8 cellular contexts compared by ENCODE assay signal in genomic region chr5:177875013-177875906, GRCh38.
DNase-seq lines count a peak whose midpoint lies in the region; ATAC-seq, FAIRE-seq and TF ChIP-seq lines count a peak whose summit lies in the region.
"Not testable (repeated sequence)": the region's sequence is repeated elsewhere in the genome, so short reads cannot be mapped to it uniquely, and the experiment has no call there.

No MANE protein-coding gene starts in this region.

- not testable (repeated sequence) for H3K36me3 ChIP-seq in CD8-positive, alpha-beta memory T cell (ENCODE audit: insufficient read depth, low read length); WERI-Rb-1; spleen

- FAIRE-seq in GM19239 (lab: Jason Lieb, UNC): peak; percentile 78

- peak overlapping the region in 3 of 7 donors; percentile 62 to 77 (median 73) for H3K4me3 Mint-ChIP-seq in CD8-positive, alpha-beta memory T cell
- H3K4me3 Mint-ChIP-seq in effector memory CD8-positive, alpha-beta T cell: peak overlapping the region; percentile 77 to 80

- intact Hi-C loops in spleen (cut with DNase I; ENCODE audit: low total_unique reads): not testable (repeated sequence)

- DNase-seq in CD8-positive, alpha-beta memory T cell: peak in 3 of 5 donors; percentile 17 to 52 (median 27)
- not testable (repeated sequence) for DNase-seq in GM19239 (ENCODE audit: insufficient read length, low spot score); WERI-Rb-1; left lobe of liver (ENCODE audit: low spot score)
- DNase-seq in effector memory CD8-positive, alpha-beta T cell: peak in 1 of 3 experiments; percentile 4
- peak; percentile 84 for DNase-seq in spleen

- not testable (repeated sequence) for TF ChIP-seq POLR2A in spleen (IDR thresholded peaks at IDR 0.05)

- not testable (repeated sequence) for H3K27me3 ChIP-seq in CD8-positive, alpha-beta memory T cell (ENCODE audit: insufficient read depth, low read length, poor library complexity, severe bottlenecking); WERI-Rb-1 (ENCODE audit: insufficient read depth, low read depth, severe bottlenecking); spleen (replicated peaks in 1 of 7)

- POLR2A ChIA-PET in CD8-positive, alpha-beta memory T cell (lab: Charles Lee): not testable (repeated sequence)

- peaks cover 0 to 10% (median 3%) of the 10 kb centered on the region in 3 donors for H3K4me1 Mint-ChIP-seq in CD8-positive, alpha-beta memory T cell
- H3K4me1 Mint-ChIP-seq in effector memory CD8-positive, alpha-beta T cell (ENCODE audit: low read depth in 2 of 2): not testable (repeated sequence)

- H3K27me3 Mint-ChIP-seq in CD8-positive, alpha-beta memory T cell; effector memory CD8-positive, alpha-beta T cell: not testable (repeated sequence)

- not testable (repeated sequence) for H3K9me3 ChIP-seq in CD8-positive, alpha-beta memory T cell (ENCODE audit: low read length); WERI-Rb-1 (ENCODE audit: severe bottlenecking); spleen

- CTCF ChIA-PET in CD8-positive, alpha-beta memory T cell (lab: Charles Lee): not testable (repeated sequence)

- H3K36me3 Mint-ChIP-seq in CD8-positive, alpha-beta memory T cell; effector memory CD8-positive, alpha-beta T cell (ENCODE audit: insufficient read depth): not testable (repeated sequence)

- WGBS in spleen, 5 donors: 0 to 19% (median 4%) methylated on average over 2 to 22 of the region's 57 CpGs

- H3K4me3 ChIP-seq in CD8-positive, alpha-beta memory T cell (ENCODE audit: low read length): not testable (repeated sequence)
- H3K4me3 ChIP-seq in WERI-Rb-1 (ENCODE audit: low read depth, low read length) (peak overlapping the region; percentile 36), spleen (peak overlapping the region in 6 of 8 donors; percentile 37 to 63 (median 43))

- H3K9me3 Mint-ChIP-seq in CD8-positive, alpha-beta memory T cell; effector memory CD8-positive, alpha-beta T cell: not testable (repeated sequence)

- H3K4me1 ChIP-seq in CD8-positive, alpha-beta memory T cell (ENCODE audit: insufficient read depth, low read length); spleen: not testable (repeated sequence)

- peak; percentile 87 for ATAC-seq in HG02642 (IDR thresholded peaks at IDR 0.05; ENCODE audit: poor library complexity, unreplicated experiment)
- ATAC-seq in HG03558 (IDR thresholded peaks at IDR 0.05; ENCODE audit: extremely low read depth, unreplicated experiment): peak; percentile 97
- ATAC-seq in effector memory CD8-positive, alpha-beta T cell (replicated peaks): peak; percentile 91
- ATAC-seq in left lobe of liver: peak; percentile 92

- not testable (repeated sequence) for TF ChIP-seq CTCF in WERI-Rb-1 (IDR thresholded peaks at IDR 0.05; ENCODE audit: low read depth, low read length); spleen (IDR thresholded peaks at IDR 0.05 in 8 of 11, conservative IDR thresholded peaks at IDR 0.05 in 3 of 11)

- H3K27ac Mint-ChIP-seq in CD8-positive, alpha-beta memory T cell; effector memory CD8-positive, alpha-beta T cell: not testable (repeated sequence)

- not testable (repeated sequence) for H3K27ac ChIP-seq in CD8-positive, alpha-beta memory T cell (ENCODE audit: low read depth, low read length); WERI-Rb-1; spleen
